In genomic region chr14:102086972-102087761, GRCh38 we compare ENCODE assay signal across 1 cellular context.
TF ChIP-seq lines count a peak whose summit lies in the region.

Gene HSP90AA1, minus strand, starts transcription at chr14:102087044. Its CDS starts 666 bp downstream, at chr14:102086378.

TF ChIP-seq in GM12878, 131 proteins besides CTCF, POLR2A, EP300 and RAD21 (continued from another document):
- no peak for TF ChIP-seq SKIL (IDR thresholded peaks at IDR 0.05; ENCODE audit: low read depth, poor library complexity, severe bottlenecking)
- no peak for TF ChIP-seq PRDM15 (CRISPR knock-in tag; IDR thresholded peaks at IDR 0.05)
- no peak for TF ChIP-seq CBX3 (IDR thresholded peaks at IDR 0.05; ENCODE audit: borderline replicate concordance, low read depth)
- 0 out of 2 replicates have a peak, but pooled peaks have one; percentile 62 for TF ChIP-seq ZNF217 (IDR thresholded peaks at IDR 0.05)
- TF ChIP-seq ZNF24 (IDR thresholded peaks at IDR 0.05) = no peak
- TF ChIP-seq RCOR1 (conservative IDR thresholded peaks at IDR 0.05; ENCODE audit: low read depth, low read length) = no peak
- peak; percentile 97 for TF ChIP-seq SMAD5 (IDR thresholded peaks at IDR 0.05; ENCODE audit: low read depth)
- TF ChIP-seq SUPT20H (IDR thresholded peaks at IDR 0.05; ENCODE audit: borderline replicate concordance, control insufficient read depth, low read depth, low read length) = no peak
- TF ChIP-seq ATF2 (IDR thresholded peaks at IDR 0.05; ENCODE audit: low read length) = no peak
- TF ChIP-seq FOXK2 (IDR thresholded peaks at IDR 0.05) = no peak
- peak; percentile 82 for TF ChIP-seq SMARCA5 (IDR thresholded peaks at IDR 0.05)
- TF ChIP-seq RBBP5 (conservative IDR thresholded peaks at IDR 0.05) = no peak
- TF ChIP-seq ASH2L (IDR thresholded peaks at IDR 0.05; ENCODE audit: borderline replicate concordance, low read depth) = no peak
- no peak for TF ChIP-seq SUZ12 (IDR thresholded peaks at IDR 0.05; ENCODE audit: unreplicated experiment)
- TF ChIP-seq SMAD1 (IDR thresholded peaks at IDR 0.05; ENCODE audit: low read depth, partially characterized antibody) = peak; percentile 63
- TF ChIP-seq JUNB (IDR thresholded peaks at IDR 0.05) = no peak
- no peak for TF ChIP-seq ATF3 (IDR thresholded peaks at IDR 0.05; ENCODE audit: borderline replicate concordance, extremely low read depth, low read depth, low read length)
- peak; percentile 94 for TF ChIP-seq GATAD2B (conservative IDR thresholded peaks at IDR 0.05; ENCODE audit: low read depth)
- peak; percentile 78 for TF ChIP-seq LARP7 (IDR thresholded peaks at IDR 0.05)
- no peak for TF ChIP-seq ETV6 (conservative IDR thresholded peaks at IDR 0.05 in 1 of 2, IDR thresholded peaks at IDR 0.05 in 1 of 2; ENCODE audit: borderline replicate concordance in 1 of 2, low read depth in 1 of 2)
- peak; percentile 75 for TF ChIP-seq NKRF (conservative IDR thresholded peaks at IDR 0.05)
- no peak for TF ChIP-seq NFXL1 (IDR thresholded peaks at IDR 0.05; ENCODE audit: borderline replicate concordance)
- TF ChIP-seq RELB (IDR thresholded peaks at IDR 0.05; ENCODE audit: low read depth) = no peak
- TF ChIP-seq SREBF1 (IDR thresholded peaks at IDR 0.05; ENCODE audit: low read length) = no peak
- no peak for TF ChIP-seq EZH2 (IDR thresholded peaks at IDR 0.05; ENCODE audit: borderline replicate concordance, control insufficient read depth, low read depth, low read length)
- peak; percentile 99 for TF ChIP-seq POLR2AphosphoS5 (IDR thresholded peaks at IDR 0.05; ENCODE audit: low read length)
- peak; percentile 79 to 91 for TF ChIP-seq SRF (IDR thresholded peaks at IDR 0.05; ENCODE audit: low read depth in 2 of 2, low read length in 2 of 2)
- no peak for TF ChIP-seq HDGF (IDR thresholded peaks at IDR 0.05)
- TF ChIP-seq ZBED1 (IDR thresholded peaks at IDR 0.05; ENCODE audit: borderline replicate concordance) = no peak
- peak; percentile 71 for TF ChIP-seq YY1 (IDR thresholded peaks at IDR 0.05; ENCODE audit: low read depth, low read length)
- no peak for TF ChIP-seq ZBTB40 (IDR thresholded peaks at IDR 0.05; ENCODE audit: borderline replicate concordance)
- no peak for TF ChIP-seq STAT1 (conservative IDR thresholded peaks at IDR 0.05)
- no peak for TF ChIP-seq KAT2A (conservative IDR thresholded peaks at IDR 0.05; ENCODE audit: control insufficient read depth, low read depth, low read length)
- no peak for TF ChIP-seq USF1 (IDR thresholded peaks at IDR 0.05; ENCODE audit: borderline replicate concordance, extremely low read length, insufficient read depth, low read depth, low read length)
- peak; percentile 54; the same call in 1 of the 2 replicates for TF ChIP-seq RB1 (IDR thresholded peaks at IDR 0.05; ENCODE audit: borderline replicate concordance)
- peak; percentile 40; the same call in 1 of the 2 replicates for TF ChIP-seq CHD2 (IDR thresholded peaks at IDR 0.05; ENCODE audit: borderline replicate concordance, low read depth, low read length)
- no peak for TF ChIP-seq CEBPB (IDR thresholded peaks at IDR 0.05; ENCODE audit: borderline replicate concordance in 1 of 2, low read depth in 2 of 2, low read length in 2 of 2)
